ENCODE assay signal across 1 cellular context in the genomic region with DNA sequence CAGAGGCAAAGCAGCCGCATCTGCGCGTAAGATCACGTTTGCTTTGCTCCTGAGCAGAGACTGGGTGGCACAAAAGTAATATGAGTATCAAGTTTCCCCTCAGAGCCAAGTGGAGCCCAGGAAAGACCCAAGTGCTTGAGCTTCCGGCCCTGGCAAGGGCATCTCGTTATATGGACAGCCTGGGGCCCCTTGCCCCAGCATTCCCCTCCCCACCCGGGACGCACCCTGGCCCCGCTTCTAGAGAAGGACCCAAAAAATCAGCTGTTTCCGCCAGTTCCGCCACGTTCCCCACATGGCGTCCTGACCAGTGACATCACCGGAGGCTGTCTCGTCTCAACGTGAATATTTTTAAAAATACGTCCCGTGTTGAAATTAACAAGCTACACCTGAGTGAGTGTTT.
TF ChIP-seq lines count a peak whose summit lies in the region.

No MANE protein-coding gene starts in this region.

TF ChIP-seq in H1, 55 proteins besides CTCF, POLR2A, EP300 and RAD21 (continued from another document):
- TF ChIP-seq HDAC2 (IDR thresholded peaks at IDR 0.05; ENCODE audit: borderline replicate concordance in 1 of 2, low read depth in 2 of 2, low read length in 2 of 2) (no peak), BACH1 (IDR thresholded peaks at IDR 0.05; ENCODE audit: low read length) (no peak), CHD2 (IDR thresholded peaks at IDR 0.05; ENCODE audit: low read length) (no peak), ASH2L (IDR thresholded peaks at IDR 0.05; ENCODE audit: low read length) (no peak), SIRT6 (IDR thresholded peaks at IDR 0.05; ENCODE audit: low read length) (no peak), EGR1 (IDR thresholded peaks at IDR 0.05; ENCODE audit: borderline replicate concordance, low read depth, low read length) (no peak), CREB1 (IDR thresholded peaks at IDR 0.05) (no peak)
- TF ChIP-seq, protein P1, sequence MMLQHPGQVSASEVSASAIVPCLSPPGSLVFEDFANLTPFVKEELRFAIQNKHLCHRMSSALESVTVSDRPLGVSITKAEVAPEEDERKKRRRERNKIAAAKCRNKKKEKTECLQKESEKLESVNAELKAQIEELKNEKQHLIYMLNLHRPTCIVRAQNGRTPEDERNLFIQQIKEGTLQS (IDR thresholded peaks at IDR 0.05; ENCODE audit: insufficient read depth, low read depth, low read length) = no peak
